In the genomic region with DNA sequence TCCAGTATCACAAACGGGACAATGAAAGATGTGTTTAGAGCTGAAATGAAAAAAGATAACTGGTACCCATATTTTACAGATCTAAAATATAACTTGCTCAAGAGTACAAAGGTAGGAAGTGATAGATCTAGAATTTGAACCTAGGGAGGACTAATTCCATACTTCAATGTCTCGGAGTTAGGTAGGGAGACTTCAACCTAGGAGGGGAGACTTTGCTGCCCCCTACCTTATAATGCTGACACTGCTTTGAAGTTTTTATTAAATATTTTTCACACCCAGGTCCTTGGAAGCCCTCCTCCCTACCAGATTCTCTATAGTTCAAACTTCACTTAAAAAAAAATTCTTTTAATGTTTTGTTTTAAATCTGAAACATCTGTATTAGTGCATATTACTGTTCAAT, we compare ENCODE assay signal across 9 cellular contexts. TPM values are rescaled to one million over a fixed set of nuclear protein-coding genes. Genes with fewer than 3 reads are reported as not detected.
DNase-seq lines count a peak whose midpoint lies in the region; ATAC-seq, FAIRE-seq and TF ChIP-seq lines count a peak whose summit lies in the region.
"Had no signal": no experiment of that assay in that cellular context is flagged by ENCODE, and none has a peak within 500 bp of the region (broad histone marks: within the 10 kb centered on the region; RNA-seq: fewer than 3 reads in every experiment).

No MANE protein-coding gene starts in this region.

- WGBS in GM12878 (ENCODE audit: insufficient coverage, insufficient replicate concordance, low lambda C conversion rate, missing lambda C conversion rate) = 2% methylated on average over 2 of the region's 2 CpGs

- no peak for TF ChIP-seq EP300 in Ishikawa (IDR thresholded peaks at IDR 0.05; ENCODE audit: borderline replicate concordance)
- TF ChIP-seq EP300 in GM12878 (IDR thresholded peaks at IDR 0.05; ENCODE audit: borderline replicate concordance in 1 of 2, control insufficient read depth in 1 of 2, low read depth in 2 of 2, low read length in 2 of 2) = no peak

- H3K27me3 ChIP-seq in GM12878 (replicated peaks in 1 of 2; ENCODE audit: control insufficient read depth in 2 of 2, insufficient read depth in 2 of 2, low read length in 1 of 2) = no peaks in the 10 kb centered on the region

- no peaks in the 10 kb centered on the region for H3K79me2 ChIP-seq in GM12878 (ENCODE audit: control insufficient read depth, insufficient read depth, low read length)

- in situ Hi-C loops in GM12878 (cut with MboI) = loop anchor here (5.0 kb wide), 1 partner anchor 206 kb away; no protein-coding TSS in a partner anchor

- H3K9ac ChIP-seq in GM12878 (ENCODE audit: control insufficient read depth, insufficient read depth, low read length) = no peak overlapping the region

- peak overlapping the region; percentile 62 for H3K27ac Mint-ChIP-seq in memory B cell
- no peak overlapping the region for H3K27ac Mint-ChIP-seq in activated CD4-positive, alpha-beta T cell treated with anti-CD3 and anti-CD28 coated beads, Interleukin-2, amount 10 ng/mL, durations not matched to agents 24 days and 14 days
- H3K27ac Mint-ChIP-seq: T-helper 2 cell treated with Interferon-gamma antibody and Interleukin-4, amounts not matched to agents 5 μg/mL and 100 μg/mL, for 36 hours had no signal

- H3K4me2 ChIP-seq in GM12878 (ENCODE audit: control insufficient read depth, insufficient read depth) = no peak overlapping the region

- RAD21 ChIA-PET in GM12878 (lab: Charles Lee; ENCODE audit: unreplicated experiment) = interaction anchor here (0.8 to 1.3 kb wide), 3 partner anchors 22 to 222 kb away, joined by 3 to 4 read pairs (median 3); no protein-coding TSS in a partner anchor

- ATAC-seq in GM12878 (peak; percentile 52; the same call in 2 of the 3 replicates), memory B cell (ENCODE audit: low read depth) (no peak), HG02973 (IDR thresholded peaks at IDR 0.05; ENCODE audit: unreplicated experiment) (no peak)

- H3K9me3 ChIP-seq in GM12878 (replicated peaks; ENCODE audit: control insufficient read depth, insufficient read depth, low read length) = no peaks in the 10 kb centered on the region

- DNase-seq in DMS 273 (lab: John Stamatoyannopoulos, UW; ENCODE audit: unreplicated experiment) (peak; percentile 34), GM12878 (ENCODE audit: low read depth, low spot score) (no peak), memory B cell (ENCODE audit: low spot score in 2 of 2) (no peak), NCI-H1930 (lab: John Stamatoyannopoulos, UW) (no peak)
- no peak for DNase-seq in activated CD4-positive, alpha-beta T cell treated with anti-CD3 and anti-CD28 coated beads, Interleukin-2, amount 10 ng/mL, durations not matched to agents 24 days and 14 days
- no peak for DNase-seq in stimulated activated CD4-positive, alpha-beta T cell treated with anti-CD3 and anti-CD28 coated beads, Interleukin-1b, Interleukin-23, amount 100 ng/mL, for 48 hours

- no peaks in the 10 kb centered on the region for H3K9me3 Mint-ChIP-seq in memory B cell
- H3K9me3 Mint-ChIP-seq in activated CD4-positive, alpha-beta T cell treated with anti-CD3 and anti-CD28 coated beads, Interleukin-2, amount 10 ng/mL, durations not matched to agents 24 days and 14 days = peaks cover 9% of the 10 kb centered on the region
- H3K9me3 Mint-ChIP-seq: T-helper 2 cell treated with Interferon-gamma antibody and Interleukin-4, amounts not matched to agents 5 μg/mL and 100 μg/mL, for 36 hours had no signal

- H3K27me3 Mint-ChIP-seq in memory B cell = no peaks in the 10 kb centered on the region
- H3K27me3 Mint-ChIP-seq in activated CD4-positive, alpha-beta T cell treated with anti-CD3 and anti-CD28 coated beads, Interleukin-2, amount 10 ng/mL, durations not matched to agents 24 days and 14 days = no peaks in the 10 kb centered on the region

- no peaks in the 10 kb centered on the region for H3K36me3 ChIP-seq in GM12878 (ENCODE audit: control insufficient read depth in 2 of 2, insufficient read depth in 2 of 2, low read length in 1 of 2)

- no peaks in the 10 kb centered on the region for H4K20me1 ChIP-seq in GM12878 (ENCODE audit: control insufficient read depth, insufficient read depth)

- no peak overlapping the region for H2AFZ ChIP-seq in GM12878 (ENCODE audit: control insufficient read depth, low read depth, low read length)

- H3K4me3 Mint-ChIP-seq in memory B cell = no peak overlapping the region
- H3K4me3 Mint-ChIP-seq in activated CD4-positive, alpha-beta T cell treated with anti-CD3 and anti-CD28 coated beads, Interleukin-2, amount 10 ng/mL, durations not matched to agents 24 days and 14 days = no peak overlapping the region
- H3K4me3 Mint-ChIP-seq: T-helper 2 cell treated with Interferon-gamma antibody and Interleukin-4, amounts not matched to agents 5 μg/mL and 100 μg/mL, for 36 hours had no signal

- intact Hi-C loops in GM12878 (cut with micrococcal nuclease; ENCODE audit: unreplicated experiment) = loop anchor here (1.0 to 10.0 kb wide), 2 partner anchors 127 to 204 kb away; partner anchors contain the start of gene MCU
- intact Hi-C loops in activated CD4-positive, alpha-beta T cell treated with anti-CD3 and anti-CD28 coated beads, Interleukin-2, amount 10 ng/mL, durations not matched to agents 24 days and 14 days (cut with micrococcal nuclease) = no loop called here

- FAIRE-seq in GM12878 (lab: Jason Lieb, UNC) = no peak

- CTCF ChIA-PET in GM12878 (lab: Yijun Ruan, JAX) = interaction anchor here (0.8 to 2.8 kb wide), 9 partner anchors 9 to 308 kb away, joined by 3 to 34 read pairs (median 3); no protein-coding TSS in a partner anchor

- BruUV-seq in GM12878 (replicated peaks; lab: Mats Ljungman, UMichigan) = no TSS peak

- peaks cover 11% of the 10 kb centered on the region for H3K4me1 Mint-ChIP-seq in memory B cell
- peaks cover 24% of the 10 kb centered on the region for H3K4me1 Mint-ChIP-seq in activated CD4-positive, alpha-beta T cell treated with anti-CD3 and anti-CD28 coated beads, Interleukin-2, amount 10 ng/mL, durations not matched to agents 24 days and 14 days

- POLR2A ChIA-PET in GM12878 (lab: Charles Lee) = no interaction called here

- peaks cover 5% of the 10 kb centered on the region; the same call in 1 of the 2 replicates for H3K4me1 ChIP-seq in GM12878 (ENCODE audit: control insufficient read depth, insufficient read depth, low read length)

- H3K27ac ChIP-seq in GM12878 (ENCODE audit: control insufficient read depth, insufficient read depth) = no peak overlapping the region

- TF ChIP-seq CTCF in GM12878 (IDR thresholded peaks at IDR 0.05 in 2 of 3, conservative IDR thresholded peaks at IDR 0.05 in 1 of 3; ENCODE audit: control insufficient read depth in 2 of 3, extremely low read depth in 1 of 3, insufficient read depth in 1 of 3, low read depth in 3 of 3, low read length in 3 of 3) = peak; percentile 41 to 57 (median 51)

- H3K4me3 ChIP-seq in GM12878 = no peak overlapping the region

- SMC1A ChIA-PET in GM12878 (lab: Charles Lee; ENCODE audit: uncharacterized antibody, unreplicated experiment) = interaction anchor here (0.6 to 2.3 kb wide), 5 partner anchors 10 to 265 kb away, joined by 3 to 11 read pairs (median 3); no protein-coding TSS in a partner anchor

- TF ChIP-seq RAD21 in Ishikawa (IDR thresholded peaks at IDR 0.05; ENCODE audit: low read depth) (peak; percentile 31; the same call in 1 of the 2 replicates), GM12878 (IDR thresholded peaks at IDR 0.05; ENCODE audit: insufficient read depth, low read depth, low read length) (peak; percentile 63)

- peaks cover 9% of the 10 kb centered on the region for H3K36me3 Mint-ChIP-seq in memory B cell
- H3K36me3 Mint-ChIP-seq in activated CD4-positive, alpha-beta T cell treated with anti-CD3 and anti-CD28 coated beads, Interleukin-2, amount 10 ng/mL, durations not matched to agents 24 days and 14 days (ENCODE audit: low read depth) = peaks cover 27% of the 10 kb centered on the region

- no peak for TF ChIP-seq POLR2A in GM12878 (IDR thresholded peaks at IDR 0.05; ENCODE audit: low read depth, low read length)

TF ChIP-seq in Ishikawa, 13 proteins besides CTCF, POLR2A, EP300 and RAD21 (continues in another document):
- no peak for TF ChIP-seq TCF12 (IDR thresholded peaks at IDR 0.05; ENCODE audit: low read depth)
- TF ChIP-seq ZBTB7A (IDR thresholded peaks at IDR 0.05; ENCODE audit: low read depth) = no peak

TF ChIP-seq in GM12878, 131 proteins besides CTCF, POLR2A, EP300 and RAD21:
- TF ChIP-seq SIN3A (IDR thresholded peaks at IDR 0.05; ENCODE audit: low read depth, low read length) = no peak
- no peak for TF ChIP-seq TARDBP (IDR thresholded peaks at IDR 0.05; ENCODE audit: borderline replicate concordance)
- peak; percentile 44; the same call in 1 of the 2 replicates for TF ChIP-seq SMC3 (IDR thresholded peaks at IDR 0.05; ENCODE audit: borderline replicate concordance, low read length)
- TF ChIP-seq MEF2B (IDR thresholded peaks at IDR 0.05; ENCODE audit: partially characterized antibody, poor library complexity, severe bottlenecking) = no peak

RNA-seq across cellular contexts. Expression of gene MICU1, which starts 58.0 kb away (rescaled TPM):
- total RNA-seq in GM12878 (2013; cell fraction: nucleolus; rRNA removed) = 44.5 and 55.7 TPM in 2 replicates
- total RNA-seq in GM12878 (2014; rRNA removed) = 19.0 and 19.7 TPM in 2 replicates
- 24.0 and 25.5 TPM in 2 replicates for total RNA-seq in GM12878 (2014; rRNA removed; fragmentation: Illumina TruSeq; extraction: Trizol)
- 23.7 and 28.4 TPM in 2 replicates for total RNA-seq in GM12878 (2021)
- 13.5 TPM for polyA plus RNA-seq in GM12878 (2011; ENCODE audit: low read depth)
- 21.7 and 28.2 TPM in 2 replicates for polyA plus RNA-seq in GM12878 (2011; rRNA removed)
- polyA plus RNA-seq in GM12878 (2011; cell fraction: cytosol; rRNA removed) = 20.4 and 26.5 TPM in 2 replicates
- polyA plus RNA-seq in GM12878 (2011; cell fraction: nucleus; rRNA removed) = 11.4 and 13.4 TPM in 2 replicates
- polyA plus RNA-seq in GM12878 (2012) = 13.7 and 19.7 TPM in 2 replicates
- polyA plus RNA-seq in GM12878 (2014; fragmentation: Illumina TruSeq; extraction: Trizol) = 36.4 and 40.0 TPM in 2 replicates
- polyA plus RNA-seq in GM12878 (2014; fragmentation: Nextera tagmentation; extraction: Ambion mirVana) = 10 to 100 TPM; 18.2 to 21.9 TPM
- polyA plus RNA-seq in GM12878 (2014; rRNA removed) = 15.0 and 18.9 TPM in 2 replicates
- polyA plus RNA-seq in GM12878 (2016; fragmentation: Nextera tagmentation; extraction: Ambion mirVana) = 10 to 100 TPM; 20.8 to 22.5 TPM
- 19.0 and 19.6 TPM in 2 replicates for polyA minus RNA-seq in GM12878 (2011; rRNA and poly(A)+ RNA removed)
- polyA minus RNA-seq in GM12878 (2011; cell fraction: cytosol; rRNA and poly(A)+ RNA removed) = 3.6 and 4.9 TPM in 2 replicates
- 7.4 and 14.7 TPM in 2 replicates for polyA minus RNA-seq in GM12878 (2011; cell fraction: nucleus; rRNA and poly(A)+ RNA removed)
- total RNA-seq in activated CD4-positive, alpha-beta T cell treated with anti-CD3 and anti-CD28 coated beads, Interleukin-2, amount 10 ng/mL, durations not matched to agents 24 days and 14 days = 36.1 and 40.7 TPM in 2 replicates
